18 cellular contexts compared by ENCODE assay signal in genomic region chr1:95126846-95127245, GRCh38.
"Had no signal": no experiment of that assay in that cellular context is flagged by ENCODE, and none has a peak within 500 bp of the region (broad histone marks: within the 10 kb centered on the region; RNA-seq: fewer than 3 reads in every experiment).

No MANE protein-coding gene starts in this region.

- H3K27ac ChIP-seq: dorsolateral prefrontal cortex, heart left ventricle, left ventricle myocardium inferior, lower lobe of right lung, pancreas, testis, tibial nerve had no signal

- H3K9me3 ChIP-seq: heart left ventricle, left ventricle myocardium inferior, lower lobe of right lung, pancreas, testis, tibial nerve had no signal

- H3K4me3 ChIP-seq: dorsolateral prefrontal cortex, heart left ventricle, left ventricle myocardium inferior, lower lobe of right lung, pancreas, testis, tibial nerve had no signal

- H3K36me3 ChIP-seq: heart left ventricle, left ventricle myocardium inferior, lower lobe of right lung, pancreas, tibial nerve had no signal

- H3K4me1 ChIP-seq: lower lobe of right lung, testis, tibial nerve had no signal

- DNase-seq: cortex of kidney; effector CD8-positive, alpha-beta T cell; foreskin melanocyte; heart left ventricle; hippocampal formation; left ventricle myocardium inferior; lower lobe of right lung; mesenchymal stem cell; midbrain; naive B cell; occipital lobe; pancreas; right cardiac atrium; stimulated activated CD4-positive, alpha-beta T cell treated with anti-CD3 and anti-CD28 coated beads, Interleukin-4, amount 100 ng/mL, for 1 hour; testis had no signal

- H3K27me3 ChIP-seq: dorsolateral prefrontal cortex, heart left ventricle, pancreas, testis, tibial nerve had no signal

- ATAC-seq: heart left ventricle; lower lobe of right lung; pancreas; right cardiac atrium; stimulated activated memory B cell treated with anti-CD40 and anti-IgM and Interleukin-4, amounts not matched to agents 10 μg/mL and 1 μg/mL and 100 μg/mL, for 72 hours had no signal
